24 cellular contexts compared by ENCODE assay signal in genomic region chr1:236718328-236718727, GRCh38. TPM values are rescaled to one million over a fixed set of nuclear protein-coding genes. Genes with fewer than 3 reads are reported as not detected.
DNase-seq lines count a peak whose midpoint lies in the region; TF ChIP-seq lines count a peak whose summit lies in the region.
"Had no signal": no experiment of that assay in that cellular context is flagged by ENCODE, and none has a peak within 500 bp of the region (broad histone marks: within the 10 kb centered on the region; RNA-seq: fewer than 3 reads in every experiment).

No MANE protein-coding gene starts in this region.

- no peaks in the 10 kb centered on the region for H3K9me3 ChIP-seq in esophagus muscularis mucosa
- no peaks in the 10 kb centered on the region for H3K9me3 ChIP-seq in right atrium auricular region
- H3K9me3 ChIP-seq in skeletal muscle tissue (ENCODE audit: control insufficient read depth in 3 of 3, low read length in 3 of 3) = no peaks in the 10 kb centered on the region
- H3K9me3 ChIP-seq: HAP-1 had no signal

- TF ChIP-seq CTCF in NB4 (IDR thresholded peaks at IDR 0.05; ENCODE audit: low read depth, low read length) (no peak), esophagus muscularis mucosa (IDR thresholded peaks at IDR 0.05) (no peak), right atrium auricular region (IDR thresholded peaks at IDR 0.05) (no peak)

- TF ChIP-seq POLR2A in NB4 (IDR thresholded peaks at IDR 0.05; ENCODE audit: extremely low read depth, insufficient read length) (no peak), esophagus muscularis mucosa (IDR thresholded peaks at IDR 0.05; ENCODE audit: low read depth) (no peak)

- H3K27ac ChIP-seq in esophagus muscularis mucosa (replicated peaks in 1 of 4) (peak overlapping the region in 3 of 4 donors; percentile 41 to 66 (median 51)), right atrium auricular region (peak overlapping the region; percentile 23 to 31), skeletal muscle tissue (ENCODE audit: low read depth, low read length) (peak overlapping the region; percentile 82)
- H3K27ac ChIP-seq: GM23248, HL-60 had no signal

- H3K4me1 ChIP-seq in esophagus muscularis mucosa = peaks cover 23 to 36% (median 35%) of the 10 kb centered on the region in 4 donors
- H3K4me1 ChIP-seq in right atrium auricular region = peaks cover 0 to 45% of the 10 kb centered on the region in 2 donors
- peaks cover 32 to 41% (median 38%) of the 10 kb centered on the region in 3 donors for H3K4me1 ChIP-seq in skeletal muscle tissue (ENCODE audit: control insufficient read depth in 3 of 3, insufficient read depth in 3 of 3, low read length in 3 of 3)

- intact Hi-C loops in esophagus muscularis mucosa (cut with DNase I) = no loop called here

- TF ChIP-seq EP300 in esophagus muscularis mucosa (IDR thresholded peaks at IDR 0.05) = no peak

- H3K27me3 ChIP-seq in esophagus muscularis mucosa (no peaks in the 10 kb centered on the region), right atrium auricular region (no peaks in the 10 kb centered on the region), skeletal muscle tissue (ENCODE audit: control insufficient read depth in 3 of 3, insufficient read depth in 3 of 3, low read length in 3 of 3) (no peaks in the 10 kb centered on the region)

- H3K9ac ChIP-seq in skeletal muscle tissue (ENCODE audit: low read depth in 1 of 3, low read length in 3 of 3) = peak overlapping the region in 2 of 3 donors; percentile 10 to 48
- H3K9ac ChIP-seq: GM23248 had no signal

- WGBS in esophagus muscularis mucosa = 36% methylated on average over 3 of the region's 3 CpGs

- H3K36me3 ChIP-seq in esophagus muscularis mucosa = peaks cover 0 to 40% (median 0%) of the 10 kb centered on the region in 4 donors
- H3K36me3 ChIP-seq in right atrium auricular region = peaks cover 49% of the 10 kb centered on the region
- peaks cover 15 to 39% (median 22%) of the 10 kb centered on the region in 3 donors for H3K36me3 ChIP-seq in skeletal muscle tissue (ENCODE audit: control insufficient read depth in 3 of 3, insufficient read depth in 3 of 3, low read length in 3 of 3)
- H3K36me3 ChIP-seq: HAP-1 had no signal

- DNase-seq in NB4 (ENCODE audit: low read depth) (peak; percentile 43), esophagus muscularis mucosa (ENCODE audit: extremely low spot score) (no peak), right atrium auricular region (ENCODE audit: low spot score) (no peak), retina (no peak), RKO (ENCODE audit: low spot score) (no peak), T1000 (lab: John Stamatoyannopoulos, UW) (no peak)
- DNase-seq in activated CD8-positive, alpha-beta memory T cell treated with anti-CD3 and anti-CD28 coated beads, Interleukin-2, amount 50 U/mL, for 48 hours = no peak
- DNase-seq: C1 segment of cervical spinal cord; CD8-positive, alpha-beta memory T cell; DMS53; EL; GM23248; Karpas-422; NCI-H1092 treated with DMSO at 0.1 percent for 48 hours; NCI-H146; NCI-H2081; NCI-H748 treated with DMSO at 0.1 percent for 48 hours; OCI-M1; SIG-M5 had no signal

- H3K4me3 ChIP-seq in NB4 (ENCODE audit: low read depth, low read length) (no peak overlapping the region), esophagus muscularis mucosa (no peak overlapping the region), right atrium auricular region (no peak overlapping the region), skeletal muscle tissue (ENCODE audit: low read length in 3 of 3) (no peak overlapping the region)
- H3K4me3 ChIP-seq: GM12878, GM23248, HAP-1 had no signal

RNA-seq across cellular contexts. Expression of gene ACTN2, which starts 32.0 kb away (rescaled TPM):
- 10 to 100 TPM in 2 of 4 donors, 1 to 10 TPM in 2; 7.5 to 16.2 (median 10.3) TPM for total RNA-seq in esophagus muscularis mucosa
- total RNA-seq in right atrium auricular region = 1,000 to 10,000 TPM in 1 of 2 donors, 100 to 1,000 TPM in 1; 595 to 1,486 TPM
- 660 TPM for total RNA-seq in skeletal muscle tissue
- total RNA-seq: CD8-positive, alpha-beta memory T cell; GM12878; GM23248; MCF 10A had no signal

Comparison
In these comparisons a context has a peak if more than half of its experiments do, and no peak if none do; other contexts are left out.
1. H3K27ac ChIP-seq: peak in every context shown above with its lines; median percentile 82 in skeletal muscle tissue; 51 in esophagus muscularis mucosa; 27 in right atrium auricular region.
2. RNA of gene ACTN2, which starts 32.0 kb away (total RNA-seq): 595 to 1,486 TPM in right atrium auricular region and 660 TPM in skeletal muscle tissue (single experiment); 7.5 to 16.2 TPM in esophagus muscularis mucosa; every median in the first group is over 10 times any median in the second.